1 cellular context compared by ENCODE assay signal in genomic region chr9:91395106-91395552, GRCh38.
TF ChIP-seq lines count a peak whose summit lies in the region.

No MANE protein-coding gene starts in this region.

TF ChIP-seq in HepG2, 621 proteins besides CTCF, POLR2A, EP300 and RAD21 (continued from another document and continues in another):
- TF ChIP-seq REST (IDR thresholded peaks at IDR 0.05; ENCODE audit: borderline replicate concordance in 1 of 2, low read depth in 1 of 2, low read length in 2 of 2) = no peak
- TF ChIP-seq ZNF549 (CRISPR knock-in tag; IDR thresholded peaks at IDR 0.05) = no peak
- TF ChIP-seq ZNF552 (CRISPR knock-in tag; IDR thresholded peaks at IDR 0.05; ENCODE audit: borderline replicate concordance) = no peak
- TF ChIP-seq, protein P1, sequence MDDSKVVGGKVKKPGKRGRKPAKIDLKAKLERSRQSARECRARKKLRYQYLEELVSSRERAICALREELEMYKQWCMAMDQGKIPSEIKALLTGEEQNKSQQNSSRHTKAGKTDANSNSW (CRISPR knock-in tag; IDR thresholded peaks at IDR 0.05; ENCODE audit: borderline replicate concordance) = no peak
- TF ChIP-seq HNRNPH1 (optimal IDR thresholded peaks at IDR 0.05; ENCODE audit: low read depth, low read length) = no peak
- no peak for TF ChIP-seq DR1 (CRISPR knock-in tag; IDR thresholded peaks at IDR 0.05)
- TF ChIP-seq ZEB1 (IDR thresholded peaks at IDR 0.05; ENCODE audit: insufficient replicate concordance, low read depth) = no peak
- TF ChIP-seq, protein P2, sequence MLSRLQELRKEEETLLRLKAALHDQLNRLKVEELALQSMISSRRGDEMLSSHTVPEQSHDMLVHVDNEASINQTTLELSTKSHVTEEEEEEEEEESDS (CRISPR knock-in tag; IDR thresholded peaks at IDR 0.05; ENCODE audit: borderline replicate concordance) = no peak; the same call in 1 of the 2 replicates
- no peak for TF ChIP-seq ZNF619 (CRISPR knock-in tag; IDR thresholded peaks at IDR 0.05)
- TF ChIP-seq, protein P3, sequence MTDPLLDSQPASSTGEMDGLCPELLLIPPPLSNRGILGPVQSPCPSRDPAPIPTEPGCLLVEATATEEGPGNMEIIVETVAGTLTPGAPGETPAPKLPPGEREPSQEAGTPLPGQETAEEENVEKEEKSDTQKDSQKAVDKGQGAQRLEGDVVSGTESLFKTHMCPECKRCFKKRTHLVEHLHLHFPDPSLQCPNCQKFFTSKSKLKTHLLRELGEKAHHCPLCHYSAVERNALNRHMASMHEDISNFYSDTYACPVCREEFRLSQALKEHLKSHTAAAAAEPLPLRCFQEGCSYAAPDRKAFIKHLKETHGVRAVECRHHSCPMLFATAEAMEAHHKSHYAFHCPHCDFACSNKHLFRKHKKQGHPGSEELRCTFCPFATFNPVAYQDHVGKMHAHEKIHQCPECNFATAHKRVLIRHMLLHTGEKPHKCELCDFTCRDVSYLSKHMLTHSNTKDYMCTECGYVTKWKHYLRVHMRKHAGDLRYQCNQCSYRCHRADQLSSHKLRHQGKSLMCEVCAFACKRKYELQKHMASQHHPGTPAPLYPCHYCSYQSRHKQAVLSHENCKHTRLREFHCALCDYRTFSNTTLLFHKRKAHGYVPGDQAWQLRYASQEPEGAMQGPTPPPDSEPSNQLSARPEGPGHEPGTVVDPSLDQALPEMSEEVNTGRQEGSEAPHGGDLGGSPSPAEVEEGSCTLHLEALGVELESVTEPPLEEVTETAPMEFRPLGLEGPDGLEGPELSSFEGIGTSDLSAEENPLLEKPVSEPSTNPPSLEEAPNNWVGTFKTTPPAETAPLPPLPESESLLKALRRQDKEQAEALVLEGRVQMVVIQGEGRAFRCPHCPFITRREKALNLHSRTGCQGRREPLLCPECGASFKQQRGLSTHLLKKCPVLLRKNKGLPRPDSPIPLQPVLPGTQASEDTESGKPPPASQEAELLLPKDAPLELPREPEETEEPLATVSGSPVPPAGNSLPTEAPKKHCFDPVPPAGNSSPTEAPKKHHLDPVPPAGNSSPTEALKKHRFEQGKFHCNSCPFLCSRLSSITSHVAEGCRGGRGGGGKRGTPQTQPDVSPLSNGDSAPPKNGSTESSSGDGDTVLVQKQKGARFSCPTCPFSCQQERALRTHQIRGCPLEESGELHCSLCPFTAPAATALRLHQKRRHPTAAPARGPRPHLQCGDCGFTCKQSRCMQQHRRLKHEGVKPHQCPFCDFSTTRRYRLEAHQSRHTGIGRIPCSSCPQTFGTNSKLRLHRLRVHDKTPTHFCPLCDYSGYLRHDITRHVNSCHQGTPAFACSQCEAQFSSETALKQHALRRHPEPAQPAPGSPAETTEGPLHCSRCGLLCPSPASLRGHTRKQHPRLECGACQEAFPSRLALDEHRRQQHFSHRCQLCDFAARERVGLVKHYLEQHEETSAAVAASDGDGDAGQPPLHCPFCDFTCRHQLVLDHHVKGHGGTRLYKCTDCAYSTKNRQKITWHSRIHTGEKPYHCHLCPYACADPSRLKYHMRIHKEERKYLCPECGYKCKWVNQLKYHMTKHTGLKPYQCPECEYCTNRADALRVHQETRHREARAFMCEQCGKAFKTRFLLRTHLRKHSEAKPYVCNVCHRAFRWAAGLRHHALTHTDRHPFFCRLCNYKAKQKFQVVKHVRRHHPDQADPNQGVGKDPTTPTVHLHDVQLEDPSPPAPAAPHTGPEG (CRISPR knock-in tag; IDR thresholded peaks at IDR 0.05) = no peak
- no peak for TF ChIP-seq TAF1 (CRISPR knock-in tag; IDR thresholded peaks at IDR 0.05)
- TF ChIP-seq ELF1 (CRISPR knock-in tag; IDR thresholded peaks at IDR 0.05) = no peak
- TF ChIP-seq ZNF326 (CRISPR knock-in tag; IDR thresholded peaks at IDR 0.05; ENCODE audit: borderline replicate concordance) = no peak
- TF ChIP-seq RFXANK (CRISPR knock-in tag; IDR thresholded peaks at IDR 0.05) = 0 out of 2 replicates have a peak, but pooled peaks have one; percentile 58
- TF ChIP-seq GABPB1 (CRISPR knock-in tag; IDR thresholded peaks at IDR 0.05) = no peak; the same call in 1 of the 2 replicates
- peak; percentile 64 for TF ChIP-seq SIX4 (CRISPR knock-in tag; IDR thresholded peaks at IDR 0.05)
- TF ChIP-seq RBFOX2 (IDR thresholded peaks at IDR 0.05; ENCODE audit: low read depth, low read length) = no peak
- peak; percentile 91 for TF ChIP-seq RXRB (CRISPR knock-in tag; IDR thresholded peaks at IDR 0.05; ENCODE audit: borderline replicate concordance)
- TF ChIP-seq MAFF (IDR thresholded peaks at IDR 0.05; ENCODE audit: low read depth, low read length) = no peak
- TF ChIP-seq ZNF598 (CRISPR knock-in tag; IDR thresholded peaks at IDR 0.05; ENCODE audit: borderline replicate concordance) = no peak
- no peak for TF ChIP-seq IRF9 (CRISPR knock-in tag; IDR thresholded peaks at IDR 0.05; ENCODE audit: borderline replicate concordance)
- TF ChIP-seq FOXA3 (CRISPR knock-in tag; IDR thresholded peaks at IDR 0.05) = peak; percentile 96
- TF ChIP-seq ZGPAT (CRISPR knock-in tag; IDR thresholded peaks at IDR 0.05) = peak; percentile 88
- TF ChIP-seq SYNCRIP (IDR thresholded peaks at IDR 0.05; ENCODE audit: insufficient read depth, low read depth, low read length) = no peak
- peak; percentile 90 for TF ChIP-seq ZSCAN9 (CRISPR knock-in tag; IDR thresholded peaks at IDR 0.05; ENCODE audit: borderline replicate concordance)
- TF ChIP-seq ZBTB4 (CRISPR knock-in tag; IDR thresholded peaks at IDR 0.05; ENCODE audit: borderline replicate concordance) = no peak
- TF ChIP-seq ZNF605 (CRISPR knock-in tag; IDR thresholded peaks at IDR 0.05) = no peak
- TF ChIP-seq ZNF18 (CRISPR knock-in tag; IDR thresholded peaks at IDR 0.05; ENCODE audit: insufficient replicate concordance) = no peak
- TF ChIP-seq LCORL (IDR thresholded peaks at IDR 0.05) = no peak
- 0 out of 2 replicates have a peak, but pooled peaks have one; percentile 44 for TF ChIP-seq LCORL (CRISPR knock-in tag; IDR thresholded peaks at IDR 0.05)
- no peak; the same call in 1 of the 2 replicates for TF ChIP-seq MYC (CRISPR knock-in tag; IDR thresholded peaks at IDR 0.05; ENCODE audit: borderline replicate concordance)
- TF ChIP-seq, protein P4, sequence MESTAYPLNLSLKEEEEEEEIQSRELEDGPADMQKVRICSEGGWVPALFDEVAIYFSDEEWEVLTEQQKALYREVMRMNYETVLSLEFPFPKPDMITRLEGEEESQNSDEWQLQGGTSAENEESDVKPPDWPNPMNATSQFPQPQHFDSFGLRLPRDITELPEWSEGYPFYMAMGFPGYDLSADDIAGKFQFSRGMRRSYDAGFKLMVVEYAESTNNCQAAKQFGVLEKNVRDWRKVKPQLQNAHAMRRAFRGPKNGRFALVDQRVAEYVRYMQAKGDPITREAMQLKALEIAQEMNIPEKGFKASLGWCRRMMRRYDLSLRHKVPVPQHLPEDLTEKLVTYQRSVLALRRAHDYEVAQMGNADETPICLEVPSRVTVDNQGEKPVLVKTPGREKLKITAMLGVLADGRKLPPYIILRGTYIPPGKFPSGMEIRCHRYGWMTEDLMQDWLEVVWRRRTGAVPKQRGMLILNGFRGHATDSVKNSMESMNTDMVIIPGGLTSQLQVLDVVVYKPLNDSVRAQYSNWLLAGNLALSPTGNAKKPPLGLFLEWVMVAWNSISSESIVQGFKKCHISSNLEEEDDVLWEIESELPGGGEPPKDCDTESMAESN (CRISPR knock-in tag; conservative IDR thresholded peaks at IDR 0.05) = 0 out of 2 replicates have a peak, but pooled peaks have one; percentile 57
- peak; percentile 99 for TF ChIP-seq BCL6 (CRISPR knock-in tag; IDR thresholded peaks at IDR 0.05)
- TF ChIP-seq ETV6 (CRISPR knock-in tag; conservative IDR thresholded peaks at IDR 0.05) = no peak
- TF ChIP-seq TBX3 (IDR thresholded peaks at IDR 0.05; ENCODE audit: borderline replicate concordance) = no peak
